8 cellular contexts compared by ENCODE assay signal in genomic region chr1:204359474-204360255, GRCh38.
DNase-seq lines count a peak whose midpoint lies in the region; ATAC-seq and TF ChIP-seq lines count a peak whose summit lies in the region.

Gene PLEKHA6, minus strand, starts transcription at chr1:204359929. Its CDS starts 86,202 bp downstream, at chr1:204273727.

- H3K36me3 ChIP-seq in iPS-18a (ENCODE audit: control insufficient read depth, low read depth, low read length) = no peaks in the 10 kb centered on the region

- H3K4me3 ChIP-seq in astrocyte of the spinal cord (ENCODE audit: low read depth, low read length) (no peak within 1 kb of the TSS), iPS-18a (ENCODE audit: low read length) (peak within 1 kb of the TSS; percentile 28)

- peak; percentile 31 for TF ChIP-seq CTCF in astrocyte of the spinal cord (IDR thresholded peaks at IDR 0.05; ENCODE audit: low read depth, low read length)

- ATAC-seq in GM18873 (IDR thresholded peaks at IDR 0.05; ENCODE audit: low FRiP score, unreplicated experiment) (no peak), GM21515 (IDR thresholded peaks at IDR 0.05; ENCODE audit: unreplicated experiment) (no peak), GM19351 (IDR thresholded peaks at IDR 0.05; ENCODE audit: unreplicated experiment) (no peak)

- peaks cover 26% of the 10 kb centered on the region for H3K4me1 ChIP-seq in iPS-18a (ENCODE audit: control insufficient read depth, low read depth, low read length)

- in situ Hi-C loops in astrocyte of the spinal cord (cut with HindIII; ENCODE audit: low sequenced_read_pairs) = no loop called here

- H3K27ac ChIP-seq in iPS-18a (ENCODE audit: low read length) = no peak within 1 kb of the TSS

- DNase-seq in COR-L47 (lab: John Stamatoyannopoulos, UW) (peak; percentile 25), NCI-H1417 treated with DMSO at 0.1 percent for 48 hours (lab: John Stamatoyannopoulos, UW) (peak; percentile 51), astrocyte of the spinal cord (ENCODE audit: low read depth, low spot score) (no peak), superior temporal gyrus (ENCODE audit: extremely low spot score) (peak; percentile 81)

- peaks cover 23% of the 10 kb centered on the region for H3K27me3 ChIP-seq in iPS-18a (ENCODE audit: control insufficient read depth, insufficient read depth, low read length)

- no peak within 1 kb of the TSS for H3K9ac ChIP-seq in iPS-18a (ENCODE audit: low read length)

- H3K9me3 ChIP-seq in iPS-18a (ENCODE audit: control insufficient read depth, low read depth, low read length) = no peaks in the 10 kb centered on the region
